2 cellular contexts compared by ENCODE assay signal in the genomic region with DNA sequence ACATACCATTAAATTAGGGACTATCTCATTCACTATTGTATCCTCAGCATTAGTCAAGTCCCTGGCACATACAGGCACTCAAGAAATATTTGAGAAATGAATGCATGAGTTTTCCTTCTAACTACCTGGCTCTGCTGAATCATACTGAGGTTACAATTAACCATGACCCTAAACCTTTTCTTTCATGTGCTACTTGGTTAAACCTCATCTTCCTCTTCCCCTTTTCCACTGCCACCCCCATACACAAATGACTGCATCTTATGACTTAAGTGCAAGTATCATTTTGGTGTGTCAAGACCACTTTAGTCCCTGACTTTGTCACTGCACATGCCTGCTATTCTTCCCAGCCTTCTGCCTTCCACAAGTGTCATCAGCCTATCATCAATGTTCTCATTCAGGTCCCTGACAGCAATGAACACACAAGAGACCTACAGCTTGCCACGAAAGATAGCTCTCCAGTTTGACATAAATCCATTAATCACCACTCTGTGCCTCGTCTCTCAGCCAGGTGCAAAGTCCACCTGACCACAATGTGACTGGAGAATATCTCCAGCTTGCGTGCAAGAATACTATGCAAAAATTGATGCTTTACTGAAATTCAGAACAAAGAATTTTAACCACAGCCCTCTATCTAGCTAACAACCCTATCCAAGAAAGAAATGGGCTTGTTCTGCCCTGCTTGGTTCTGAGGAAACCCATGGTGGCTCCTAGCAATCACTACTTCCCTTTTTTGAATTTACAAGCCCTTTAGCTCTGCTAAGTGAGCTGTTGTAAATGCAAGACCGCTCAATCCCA.
TF ChIP-seq lines count a peak whose summit lies in the region.

No MANE protein-coding gene starts in this region.

TF ChIP-seq in GM23338, 12 proteins besides CTCF, POLR2A, EP300 and RAD21:
- TF ChIP-seq, protein P1, sequence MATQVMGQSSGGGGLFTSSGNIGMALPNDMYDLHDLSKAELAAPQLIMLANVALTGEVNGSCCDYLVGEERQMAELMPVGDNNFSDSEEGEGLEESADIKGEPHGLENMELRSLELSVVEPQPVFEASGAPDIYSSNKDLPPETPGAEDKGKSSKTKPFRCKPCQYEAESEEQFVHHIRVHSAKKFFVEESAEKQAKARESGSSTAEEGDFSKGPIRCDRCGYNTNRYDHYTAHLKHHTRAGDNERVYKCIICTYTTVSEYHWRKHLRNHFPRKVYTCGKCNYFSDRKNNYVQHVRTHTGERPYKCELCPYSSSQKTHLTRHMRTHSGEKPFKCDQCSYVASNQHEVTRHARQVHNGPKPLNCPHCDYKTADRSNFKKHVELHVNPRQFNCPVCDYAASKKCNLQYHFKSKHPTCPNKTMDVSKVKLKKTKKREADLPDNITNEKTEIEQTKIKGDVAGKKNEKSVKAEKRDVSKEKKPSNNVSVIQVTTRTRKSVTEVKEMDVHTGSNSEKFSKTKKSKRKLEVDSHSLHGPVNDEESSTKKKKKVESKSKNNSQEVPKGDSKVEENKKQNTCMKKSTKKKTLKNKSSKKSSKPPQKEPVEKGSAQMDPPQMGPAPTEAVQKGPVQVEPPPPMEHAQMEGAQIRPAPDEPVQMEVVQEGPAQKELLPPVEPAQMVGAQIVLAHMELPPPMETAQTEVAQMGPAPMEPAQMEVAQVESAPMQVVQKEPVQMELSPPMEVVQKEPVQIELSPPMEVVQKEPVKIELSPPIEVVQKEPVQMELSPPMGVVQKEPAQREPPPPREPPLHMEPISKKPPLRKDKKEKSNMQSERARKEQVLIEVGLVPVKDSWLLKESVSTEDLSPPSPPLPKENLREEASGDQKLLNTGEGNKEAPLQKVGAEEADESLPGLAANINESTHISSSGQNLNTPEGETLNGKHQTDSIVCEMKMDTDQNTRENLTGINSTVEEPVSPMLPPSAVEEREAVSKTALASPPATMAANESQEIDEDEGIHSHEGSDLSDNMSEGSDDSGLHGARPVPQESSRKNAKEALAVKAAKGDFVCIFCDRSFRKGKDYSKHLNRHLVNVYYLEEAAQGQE (IDR thresholded peaks at IDR 0.05; ENCODE audit: unreplicated experiment), result no peak
- TF ChIP-seq, protein P2, sequence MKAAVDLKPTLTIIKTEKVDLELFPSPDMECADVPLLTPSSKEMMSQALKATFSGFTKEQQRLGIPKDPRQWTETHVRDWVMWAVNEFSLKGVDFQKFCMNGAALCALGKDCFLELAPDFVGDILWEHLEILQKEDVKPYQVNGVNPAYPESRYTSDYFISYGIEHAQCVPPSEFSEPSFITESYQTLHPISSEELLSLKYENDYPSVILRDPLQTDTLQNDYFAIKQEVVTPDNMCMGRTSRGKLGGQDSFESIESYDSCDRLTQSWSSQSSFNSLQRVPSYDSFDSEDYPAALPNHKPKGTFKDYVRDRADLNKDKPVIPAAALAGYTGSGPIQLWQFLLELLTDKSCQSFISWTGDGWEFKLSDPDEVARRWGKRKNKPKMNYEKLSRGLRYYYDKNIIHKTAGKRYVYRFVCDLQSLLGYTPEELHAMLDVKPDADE (IDR thresholded peaks at IDR 0.05), result no peak

TF ChIP-seq in IMR-90, 13 proteins besides CTCF, POLR2A, EP300 and RAD21:
- no peak for TF ChIP-seq BHLHE40 (IDR thresholded peaks at IDR 0.05; ENCODE audit: low read depth, low read length)
- TF ChIP-seq SMC3 (IDR thresholded peaks at IDR 0.05; ENCODE audit: low read depth, low read length), result no peak
